In the genomic region with DNA sequence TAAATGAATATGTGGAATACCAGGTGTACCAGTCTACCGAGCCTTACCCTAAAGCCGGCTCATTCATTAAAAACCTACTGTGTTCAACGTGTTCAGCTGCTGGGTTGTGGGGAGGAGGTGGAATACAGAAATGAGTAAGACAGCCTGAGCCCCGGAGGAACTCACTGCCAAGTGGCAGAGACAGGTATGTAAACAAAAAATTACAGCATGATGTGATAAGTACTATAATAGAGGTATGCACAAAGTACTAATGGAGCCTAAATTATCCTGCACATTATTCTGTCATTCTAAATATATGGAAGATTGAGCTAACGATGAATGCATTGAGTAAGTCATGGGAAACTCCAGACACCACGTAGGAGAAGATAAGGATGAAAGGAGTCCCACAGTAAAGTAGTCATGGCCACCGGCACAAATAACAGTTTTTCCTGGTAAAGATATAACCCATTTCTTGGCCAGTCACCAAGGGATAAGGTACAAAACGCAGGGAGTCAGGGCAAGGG, we compare ENCODE assay signal across 9 cellular contexts. TPM values are rescaled to one million over a fixed set of nuclear protein-coding genes. Genes with fewer than 3 reads are reported as not detected.
DNase-seq lines count a peak whose midpoint lies in the region; ATAC-seq and TF ChIP-seq lines count a peak whose summit lies in the region.
"Had no signal": no experiment of that assay in that cellular context is flagged by ENCODE, and none has a peak within 500 bp of the region (broad histone marks: within the 10 kb centered on the region; RNA-seq: fewer than 3 reads in every experiment).

No MANE protein-coding gene starts in this region.

- no peak for TF ChIP-seq CTCF in MM.1S (IDR thresholded peaks at IDR 0.05; ENCODE audit: low read length)

- H3K4me3 ChIP-seq in MM.1S (ENCODE audit: low read length), result no peak overlapping the region

- H2AFZ ChIP-seq in MM.1S (ENCODE audit: low read length), result 0 out of 2 replicates have a peak overlapping the region, but pooled peaks have one; percentile 4

- ATAC-seq in GM21526 (IDR thresholded peaks at IDR 0.05; ENCODE audit: low FRiP score, unreplicated experiment) (peak; percentile 63), left colon (peak; percentile 61)

- no peak overlapping the region for H3K27ac ChIP-seq in MM.1S (ENCODE audit: low read length)
- H3K27ac ChIP-seq: 22Rv1 had no signal

- H3K9me3 ChIP-seq in MM.1S (replicated peaks; ENCODE audit: insufficient read depth, low read length), result no peaks in the 10 kb centered on the region

- no peaks in the 10 kb centered on the region for H4K20me1 ChIP-seq in MM.1S (ENCODE audit: insufficient read depth, low read length)

- H3F3A ChIP-seq in MM.1S (ENCODE audit: insufficient read depth, low read length), result no peaks in the 10 kb centered on the region

- no peak overlapping the region for H3K4me2 ChIP-seq in MM.1S (ENCODE audit: low read depth, low read length)

- H3K9me2 ChIP-seq in MM.1S (replicated peaks; ENCODE audit: insufficient read depth, low read length), result no peaks in the 10 kb centered on the region

- H3K27me3 ChIP-seq in MM.1S (replicated peaks; ENCODE audit: insufficient read depth, low read length), result no peaks in the 10 kb centered on the region

- intact Hi-C loops in left colon (cut with DNase I, micrococcal nuclease), result no loop called here

- DNase-seq in NCI-H1436 treated with DMSO at 0.1 percent for 48 hours (lab: John Stamatoyannopoulos, UW) (peak; percentile 38), NCI-H1436 (lab: John Stamatoyannopoulos, UW) (no peak), MM.1S (no peak), left colon (peak in 1 of 2 donors; percentile 41), anterior cingulate cortex (lab: John Stamatoyannopoulos, UW) (no peak), EL (no peak), OCI-M2 (lab: John Stamatoyannopoulos, UW; ENCODE audit: unreplicated experiment) (no peak)

- H3K4me1 ChIP-seq in MM.1S (ENCODE audit: low read length), result peaks cover 3% of the 10 kb centered on the region; the same call in 1 of the 2 replicates

- H3K9ac ChIP-seq in MM.1S (ENCODE audit: low read length), result no peak overlapping the region

- no peaks in the 10 kb centered on the region for H3K36me3 ChIP-seq in MM.1S (replicated peaks; ENCODE audit: insufficient read depth, low read length)

- no peaks in the 10 kb centered on the region for H3K79me2 ChIP-seq in MM.1S (ENCODE audit: low read length)

RNA-seq across cellular contexts. Expression of a gene that starts 6.9 kb away (rescaled TPM):
- total RNA-seq in left colon, result 100 to 1,000 TPM; 106 to 124 TPM
